Comparison of ENCODE assay signal across 19 cellular contexts in genomic region chr4:15832523-15833451, GRCh38. TPM values are rescaled to one million over a fixed set of nuclear protein-coding genes. Genes with fewer than 3 reads are reported as not detected.
DNase-seq lines count a peak whose midpoint lies in the region; ATAC-seq, FAIRE-seq and TF ChIP-seq lines count a peak whose summit lies in the region.
"Had no signal": no experiment of that assay in that cellular context is flagged by ENCODE, and none has a peak within 500 bp of the region (broad histone marks: within the 10 kb centered on the region; RNA-seq: fewer than 3 reads in every experiment).

No MANE protein-coding gene starts in this region.

- H3K27ac ChIP-seq in HL-60 (replicated peaks) = peak overlapping the region; percentile 18; the same call in 1 of the 2 replicates
- H3K27ac ChIP-seq: dorsolateral prefrontal cortex, prostate gland, SJCRH30, WERI-Rb-1 had no signal

- no peak overlapping the region for H3K4me3 ChIP-seq in HL-60 (replicated peaks; ENCODE audit: insufficient read depth, low read length)
- H3K4me3 ChIP-seq: dorsolateral prefrontal cortex, prostate gland, SJCRH30 had no signal

- no peak for ATAC-seq in stimulated activated naive CD8-positive, alpha-beta T cell treated with anti-CD3 and anti-CD28 coated beads, Interleukin-15, amount 100 ng/mL, for 72 hours
- no peak for ATAC-seq in stimulated activated naive CD8-positive, alpha-beta T cell treated with anti-CD3 and anti-CD28 coated beads, Interleukin-15, Interleukin-2, amounts not matched to agents 100 U/mL and 50 U/mL, for 24 hours
- ATAC-seq in activated B cell treated with CpG ODN at 0.5 μM for 24 hours (ENCODE audit: low read depth) = peak; percentile 54
- ATAC-seq in GM18873 (IDR thresholded peaks at IDR 0.05; ENCODE audit: low FRiP score, unreplicated experiment) = no peak
- ATAC-seq: HCT116 had no signal

- no peak overlapping the region for H3K4me3 Mint-ChIP-seq in stimulated activated naive CD8-positive, alpha-beta T cell treated with anti-CD3 and anti-CD28 coated beads, Interleukin-15, amount 100 ng/mL, for 72 hours
- H3K4me3 Mint-ChIP-seq in activated B cell treated with CpG ODN at 0.5 μM for 24 hours = no peak overlapping the region

- H3K4me1 Mint-ChIP-seq in stimulated activated naive CD8-positive, alpha-beta T cell treated with anti-CD3 and anti-CD28 coated beads, Interleukin-15, amount 100 ng/mL, for 72 hours = peaks cover 18% of the 10 kb centered on the region
- H3K4me1 Mint-ChIP-seq in activated B cell treated with CpG ODN at 0.5 μM for 24 hours = no peaks in the 10 kb centered on the region

- CTCF ChIA-PET in activated B cell treated with CpG ODN at 0.5 μM for 24 hours (lab: Charles Lee) = no interaction called here

- FAIRE-seq in urothelium cell line (lab: Jason Lieb, UNC) = no peak

- POLR2A ChIA-PET in activated B cell treated with CpG ODN at 0.5 μM for 24 hours (lab: Charles Lee) = no interaction called here

- TF ChIP-seq CTCF in HL-60 (IDR thresholded peaks at IDR 0.05; ENCODE audit: insufficient read depth, low read length) (no peak), activated B cell treated with CpG ODN at 0.5 μM for 24 hours (IDR thresholded peaks at IDR 0.05) (no peak)

- H3K9me3 Mint-ChIP-seq in stimulated activated naive CD8-positive, alpha-beta T cell treated with anti-CD3 and anti-CD28 coated beads, Interleukin-15, amount 100 ng/mL, for 72 hours = peaks cover 10 to 18% of the 10 kb centered on the region in 2 donors
- peaks cover 2% of the 10 kb centered on the region for H3K9me3 Mint-ChIP-seq in activated B cell treated with CpG ODN at 0.5 μM for 24 hours

- peaks cover 22% of the 10 kb centered on the region for H3K36me3 Mint-ChIP-seq in activated B cell treated with CpG ODN at 0.5 μM for 24 hours (ENCODE audit: low read depth)

- H3K27me3 Mint-ChIP-seq in stimulated activated naive CD8-positive, alpha-beta T cell treated with anti-CD3 and anti-CD28 coated beads, Interleukin-15, amount 100 ng/mL, for 72 hours = no peaks in the 10 kb centered on the region
- H3K27me3 Mint-ChIP-seq in activated B cell treated with CpG ODN at 0.5 μM for 24 hours = no peaks in the 10 kb centered on the region

- no peaks in the 10 kb centered on the region for H3K27me3 ChIP-seq in HL-60 (ENCODE audit: insufficient read depth, poor library complexity, severe bottlenecking)
- H3K27me3 ChIP-seq: dorsolateral prefrontal cortex, SJCRH30 had no signal

- no peak for DNase-seq in stimulated activated naive CD8-positive, alpha-beta T cell treated with anti-CD3 and anti-CD28 coated beads, Interleukin-15, amount 100 ng/mL, for 72 hours
- no peak for DNase-seq in stimulated activated naive CD8-positive, alpha-beta T cell treated with anti-CD3 and anti-CD28 coated beads, Interleukin-15, Interleukin-2, amounts not matched to agents 100 U/mL and 50 U/mL, for 24 hours
- DNase-seq in HL-60 (ENCODE audit: low read depth in 1 of 2, low spot score in 1 of 2) (peak in 1 of 2 experiments; percentile 89), activated B cell treated with CpG ODN at 0.5 μM for 24 hours (no peak), urothelium cell line (ENCODE audit: low spot score) (no peak), DMS79 treated with DMSO at 0.1 percent for 48 hours (lab: John Stamatoyannopoulos, UW) (no peak), hippocampal formation (lab: John Stamatoyannopoulos, UW) (no peak)
- DNase-seq: activated T-cell treated with anti-CD3 and anti-CD28 coated beads for 4 hours; aorta; dorsolateral prefrontal cortex; KBM-7; NCI-H1930; NCI-H748 treated with DMSO at 0.1 percent for 48 hours; SJCRH30; stimulated activated CD8-positive, alpha-beta memory T cell treated with anti-CD3 and anti-CD28 coated beads, Interleukin-4, amount 100 ng/mL, for 48 hours; WERI-Rb-1 had no signal

- peak overlapping the region; percentile 64 to 85 for H3K27ac Mint-ChIP-seq in stimulated activated naive CD8-positive, alpha-beta T cell treated with anti-CD3 and anti-CD28 coated beads, Interleukin-15, amount 100 ng/mL, for 72 hours
- H3K27ac Mint-ChIP-seq in activated B cell treated with CpG ODN at 0.5 μM for 24 hours = no peak overlapping the region

- intact Hi-C loops in activated B cell treated with CpG ODN at 0.5 μM for 24 hours (cut with micrococcal nuclease) = no loop called here

RNA-seq across cellular contexts. Expression of gene CD38, which starts 54.7 kb away (rescaled TPM):
- 5.0 and 5.8 TPM in 2 replicates for total RNA-seq in activated B cell treated with CpG ODN at 0.5 μM for 24 hours
